In the genomic region with DNA sequence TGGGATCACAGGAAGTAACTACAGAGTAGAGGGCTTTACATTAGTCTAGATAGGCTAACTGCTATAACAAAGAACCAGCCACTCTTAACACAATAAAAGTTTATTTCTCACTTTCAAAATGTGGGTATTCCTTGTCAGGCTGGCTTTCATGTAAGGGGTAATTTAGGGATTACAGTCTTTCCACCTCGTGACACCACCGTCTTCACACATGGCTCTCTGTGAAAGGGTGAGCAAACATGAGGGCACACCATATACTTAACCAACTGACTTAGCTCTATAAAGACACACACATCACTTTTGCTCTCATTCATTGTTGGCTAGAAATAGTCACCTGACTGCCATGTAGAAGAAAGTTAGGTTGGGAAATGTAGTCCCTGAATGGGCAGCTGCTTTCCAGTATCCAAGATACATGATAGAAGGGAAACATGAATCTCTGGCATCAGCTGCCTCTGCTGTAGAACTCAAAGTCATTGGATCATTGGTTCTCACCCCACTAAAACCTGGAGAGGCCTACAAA, we compare ENCODE assay signal across 19 cellular contexts.
DNase-seq lines count a peak whose midpoint lies in the region; ATAC-seq and TF ChIP-seq lines count a peak whose summit lies in the region.
"Had no signal": no experiment of that assay in that cellular context is flagged by ENCODE, and none has a peak within 500 bp of the region (broad histone marks: within the 10 kb centered on the region; RNA-seq: fewer than 3 reads in every experiment).

No MANE protein-coding gene starts in this region.

- CTCF ChIA-PET in HCT116 (lab: Charles Lee) = no interaction called here

- TF ChIP-seq RAD21 in HCT116 (IDR thresholded peaks at IDR 0.05; ENCODE audit: low read depth) = no peak

- H3K9me2 ChIP-seq in HCT116 (ENCODE audit: insufficient read depth) = no peaks in the 10 kb centered on the region

- no peaks in the 10 kb centered on the region for H4K20me1 ChIP-seq in HCT116 (ENCODE audit: insufficient read depth)

- no peak for ATAC-seq in HCT116
- ATAC-seq: Panc1 had no signal

- POLR2A ChIA-PET in HCT116 (lab: Charles Lee) = interaction anchor here (0.5 kb wide), 1 partner anchor 46 kb away, joined by 3 read pairs; no protein-coding TSS in a partner anchor

- H3K4me1 ChIP-seq in HCT116 (ENCODE audit: control insufficient read depth in 1 of 2, insufficient read depth in 2 of 2, low read length in 2 of 2) (no peaks in the 10 kb centered on the region), parathyroid adenoma (peaks cover 56% of the 10 kb centered on the region)

- no peak overlapping the region for H3K4me3 ChIP-seq in HCT116 (replicated peaks in 1 of 2; ENCODE audit: low read depth in 1 of 2, low read length in 2 of 2)
- no peak overlapping the region for H3K4me3 ChIP-seq in parathyroid adenoma (ENCODE audit: low read depth, low read length)

- H3K79me2 ChIP-seq in HCT116 (ENCODE audit: insufficient read depth, low read length) (no peaks in the 10 kb centered on the region), parathyroid adenoma (no peaks in the 10 kb centered on the region)

- no peaks in the 10 kb centered on the region for H3K36me3 ChIP-seq in HCT116 (ENCODE audit: control insufficient read depth in 1 of 2, insufficient read depth in 2 of 2, low read length in 2 of 2)
- no peaks in the 10 kb centered on the region for H3K36me3 ChIP-seq in parathyroid adenoma (ENCODE audit: control insufficient read depth, insufficient read depth, low read length)

- H3K27me3 ChIP-seq in HCT116 (ENCODE audit: insufficient read depth, low read length) (peaks cover 34% of the 10 kb centered on the region; the same call in 1 of the 2 replicates), parathyroid adenoma (ENCODE audit: control insufficient read depth, insufficient read depth, low read length) (no peaks in the 10 kb centered on the region)

- H3K9ac ChIP-seq in HCT116 (ENCODE audit: low read length) (no peak overlapping the region), parathyroid adenoma (no peak overlapping the region)

- BruUV-seq in HCT116 (replicated peaks; lab: Mats Ljungman, UMichigan) = no TSS peak

- RAD21 ChIA-PET in HCT116 (lab: Charles Lee; ENCODE audit: low non-redundant PET in 1 of 2, low total read pairs in 2 of 2, uncharacterized antibody in 2 of 2, unreplicated experiment in 2 of 2) = no interaction called here

- no peaks in the 10 kb centered on the region for H3K9me3 ChIP-seq in HCT116 (ENCODE audit: control insufficient read depth in 1 of 2, insufficient read depth in 1 of 2, low read depth in 1 of 2, low read length in 2 of 2)
- H3K9me3 ChIP-seq in parathyroid adenoma (ENCODE audit: control insufficient read depth, low read length) = no peaks in the 10 kb centered on the region

- DNase-seq in DMS 273 (lab: John Stamatoyannopoulos, UW; ENCODE audit: unreplicated experiment) (peak; percentile 3), DMS 273 treated with DMSO at 0.1 percent for 48 hours (lab: John Stamatoyannopoulos, UW) (no peak), HCT116 (ENCODE audit: low read depth, low spot score) (peak; percentile 3), NCI-H69 (lab: John Stamatoyannopoulos, UW) (peak; percentile 76), substantia nigra (lab: John Stamatoyannopoulos, UW) (no peak), SW 1271 (lab: John Stamatoyannopoulos, UW) (no peak)
- DNase-seq: Calu3, KBM-7, MM.1S, NCI-H2029 treated with DMSO at 0.1 percent for 48 hours, NCI-H2171 treated with DMSO at 0.1 percent for 48 hours, NCI-H446, NCI-H524 treated with DMSO at 0.1 percent for 48 hours, NCI-H82, SHP77 had no signal

- TF ChIP-seq POLR2A in HCT116 (IDR thresholded peaks at IDR 0.05; ENCODE audit: borderline replicate concordance, extremely low read depth, insufficient read depth, insufficient read length) = no peak

- no peak overlapping the region for H3K4me2 ChIP-seq in HCT116 (ENCODE audit: low read length)
- H3K4me2 ChIP-seq in parathyroid adenoma (ENCODE audit: low read length) = no peak overlapping the region

- H3K27ac ChIP-seq in HCT116 (ENCODE audit: low read depth, low read length) (no peak overlapping the region), parathyroid adenoma (peak overlapping the region; percentile 96), substantia nigra (ENCODE audit: low read depth, low read length, poor library complexity, severe bottlenecking) (no peak overlapping the region)
- H3K27ac ChIP-seq: 22Rv1, RWPE1 had no signal

- no peak for TF ChIP-seq CTCF in HCT116 (IDR thresholded peaks at IDR 0.05 in 2 of 3, conservative IDR thresholded peaks at IDR 0.05 in 1 of 3; ENCODE audit: borderline replicate concordance in 1 of 3, insufficient read depth in 1 of 3, low read depth in 2 of 3, low read length in 2 of 3)
- no peak for TF ChIP-seq CTCF in parathyroid adenoma (IDR thresholded peaks at IDR 0.05)

- H2AFZ ChIP-seq in HCT116 (ENCODE audit: low read depth, low read length, poor library complexity, severe bottlenecking) (no peak overlapping the region), parathyroid adenoma (peak overlapping the region; percentile 18)

- intact Hi-C loops in HCT116 (cut with micrococcal nuclease) = no loop called here

TF ChIP-seq in HCT116, 20 proteins besides CTCF, POLR2A, EP300 and RAD21:
- TF ChIP-seq ELF1 (IDR thresholded peaks at IDR 0.05; ENCODE audit: borderline replicate concordance, low read depth) (no peak), JUND (IDR thresholded peaks at IDR 0.05) (no peak), SRF (IDR thresholded peaks at IDR 0.05; ENCODE audit: low read depth) (no peak), CEBPB (IDR thresholded peaks at IDR 0.05; ENCODE audit: low read depth) (no peak), ZFX (IDR thresholded peaks at IDR 0.05) (no peak), SIN3A (IDR thresholded peaks at IDR 0.05; ENCODE audit: low read depth) (no peak), CBX3 (IDR thresholded peaks at IDR 0.05; ENCODE audit: low read depth) (no peak)
- TF ChIP-seq, protein P1, sequence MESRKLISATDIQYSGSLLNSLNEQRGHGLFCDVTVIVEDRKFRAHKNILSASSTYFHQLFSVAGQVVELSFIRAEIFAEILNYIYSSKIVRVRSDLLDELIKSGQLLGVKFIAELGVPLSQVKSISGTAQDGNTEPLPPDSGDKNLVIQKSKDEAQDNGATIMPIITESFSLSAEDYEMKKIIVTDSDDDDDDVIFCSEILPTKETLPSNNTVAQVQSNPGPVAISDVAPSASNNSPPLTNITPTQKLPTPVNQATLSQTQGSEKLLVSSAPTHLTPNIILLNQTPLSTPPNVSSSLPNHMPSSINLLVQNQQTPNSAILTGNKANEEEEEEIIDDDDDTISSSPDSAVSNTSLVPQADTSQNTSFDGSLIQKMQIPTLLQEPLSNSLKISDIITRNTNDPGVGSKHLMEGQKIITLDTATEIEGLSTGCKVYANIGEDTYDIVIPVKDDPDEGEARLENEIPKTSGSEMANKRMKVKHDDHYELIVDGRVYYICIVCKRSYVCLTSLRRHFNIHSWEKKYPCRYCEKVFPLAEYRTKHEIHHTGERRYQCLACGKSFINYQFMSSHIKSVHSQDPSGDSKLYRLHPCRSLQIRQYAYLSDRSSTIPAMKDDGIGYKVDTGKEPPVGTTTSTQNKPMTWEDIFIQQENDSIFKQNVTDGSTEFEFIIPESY (IDR thresholded peaks at IDR 0.05; ENCODE audit: extremely low read depth, insufficient replicate concordance, low read length) = no peak
TF ChIP-seq in HCT116: peak in this region for 0.

Comparison
In these comparisons a context has a peak if more than half of its experiments do, and no peak if none do; other contexts are left out.
1. DNase-seq: peak in DMS 273 (single experiment), HCT116 (single experiment) and NCI-H69 (single experiment); none in DMS 273 treated with DMSO at 0.1 percent for 48 hours (single experiment), substantia nigra (0 of 49) and SW 1271 (0 of 2).